ENCODE assay signal across 8 cellular contexts in genomic region chr7:93117327-93117726, GRCh38. TPM values are rescaled to one million over a fixed set of nuclear protein-coding genes. Genes with fewer than 3 reads are reported as not detected.
A peak's percentile ranks its signal among the peaks of the same experiment; 100 is the strongest.
DNase-seq lines count a peak whose midpoint lies in the region; FAIRE-seq and TF ChIP-seq lines count a peak whose summit lies in the region.

No MANE protein-coding gene starts in this region.

- H3K9me3 Mint-ChIP-seq in Calu3 (ENCODE audit: low read depth, unreplicated experiment): peaks cover 5% of the 10 kb centered on the region

- H3K4me1 ChIP-seq in KMS-11 (ENCODE audit: low read depth, poor library complexity, severe bottlenecking) (peaks cover 35% of the 10 kb centered on the region), osteoblast (ENCODE audit: insufficient read depth, low read length) (peaks cover 27% of the 10 kb centered on the region)

- CTCF ChIA-PET in Calu3 (lab: Charles Lee): interaction anchor here (1.1 to 1.7 kb wide), 4 partner anchors 13 to 114 kb away, joined by 3 to 8 read pairs (median 3); no protein-coding TSS in a partner anchor

- intact Hi-C loops in Calu3 (cut with micrococcal nuclease; ENCODE audit: unreplicated experiment): no loop called here

- peak overlapping the region; percentile 70 for H3K27ac Mint-ChIP-seq in Calu3 (ENCODE audit: unreplicated experiment)

- TSS peak; percentile 59 for BruUV-seq in Calu3 (replicated peaks; lab: Mats Ljungman, UMichigan)

- peaks cover 12% of the 10 kb centered on the region; the same call in 1 of the 2 replicates for H3K79me2 ChIP-seq in KMS-11 (ENCODE audit: insufficient read depth, low read depth)
- H3K79me2 ChIP-seq in osteoblast (ENCODE audit: insufficient read depth, low read length): peaks cover 9% of the 10 kb centered on the region

- H3K4me3 ChIP-seq in KMS-11 (IDR thresholded peaks at IDR 0.05; ENCODE audit: insufficient read depth, low read depth, low read length) (no peak overlapping the region), cardiac fibroblast (replicated peaks in 1 of 2; ENCODE audit: low read depth in 2 of 2, low read length in 2 of 2) (peak overlapping the region; percentile 29 to 46), osteoblast (ENCODE audit: insufficient read depth, low read length) (peak overlapping the region; percentile 68)

- H3K27me3 ChIP-seq in KMS-11 (ENCODE audit: insufficient read depth, low read depth) (no peaks in the 10 kb centered on the region), osteoblast (ENCODE audit: insufficient read depth, low read length) (no peaks in the 10 kb centered on the region)

- H2AFZ ChIP-seq in KMS-11 (ENCODE audit: low read depth): peak overlapping the region; percentile 58
- H2AFZ ChIP-seq in osteoblast (ENCODE audit: low read length): no peak overlapping the region

- H3K36me3 Mint-ChIP-seq in Calu3 (ENCODE audit: insufficient read depth, unreplicated experiment): peaks cover 45% of the 10 kb centered on the region

- no peak for TF ChIP-seq CTCF in Calu3 (IDR thresholded peaks at IDR 0.05; ENCODE audit: unreplicated experiment)
- TF ChIP-seq CTCF in KMS-11 (conservative IDR thresholded peaks at IDR 0.05; ENCODE audit: low read depth, low read length): no peak
- no peak for TF ChIP-seq CTCF in cardiac fibroblast (IDR thresholded peaks at IDR 0.05; ENCODE audit: low read depth, low read length)
- no peak for TF ChIP-seq CTCF in osteoblast (IDR thresholded peaks at IDR 0.05; ENCODE audit: extremely low read depth, low read depth, low read length)
- no peak for TF ChIP-seq CTCF in D721Med (IDR thresholded peaks at IDR 0.05; ENCODE audit: insufficient read depth, missing control alignments)

- H3K27ac ChIP-seq in KMS-11: peak overlapping the region; percentile 32; the same call in 1 of the 2 replicates
- H3K27ac ChIP-seq in osteoblast (ENCODE audit: low read depth, low read length): peak overlapping the region; percentile 75

- FAIRE-seq in D721Med (lab: Jason Lieb, UNC) (no peak), RCC 7860 (lab: Jason Lieb, UNC) (no peak)

- H3K27me3 Mint-ChIP-seq in Calu3 (ENCODE audit: unreplicated experiment): no peaks in the 10 kb centered on the region

- no peaks in the 10 kb centered on the region for H3K9me3 ChIP-seq in osteoblast (ENCODE audit: low read depth, low read length)

- peak overlapping the region; percentile 75 for H3K4me3 Mint-ChIP-seq in Calu3 (ENCODE audit: low read depth, unreplicated experiment)

- H3K9ac ChIP-seq in KMS-11: peak overlapping the region; percentile 16; the same call in 1 of the 2 replicates

- H3K4me2 ChIP-seq in KMS-11: peak overlapping the region; percentile 92
- H3K4me2 ChIP-seq in osteoblast (ENCODE audit: insufficient read depth, low read length): peak overlapping the region; percentile 80

- H3K36me3 ChIP-seq in KMS-11 (ENCODE audit: insufficient read depth) (no peaks in the 10 kb centered on the region), osteoblast (ENCODE audit: insufficient read depth, low read length) (no peaks in the 10 kb centered on the region)

- peak; percentile 8 for DNase-seq in Calu3
- peak in 1 of 2 donors; percentile 18 for DNase-seq in cardiac fibroblast (ENCODE audit: low read depth in 2 of 2)
- DNase-seq in osteoblast (ENCODE audit: insufficient read length, low spot score, missing footprints): no peak
- DNase-seq in D721Med (ENCODE audit: insufficient read length, low spot score): no peak
- no peak for DNase-seq in iPS-NIHi11 (ENCODE audit: low spot score)
- DNase-seq in RCC 7860 (ENCODE audit: low spot score): no peak
- no peak for DNase-seq in middle frontal gyrus (ENCODE audit: extremely low spot score, low spot score)

- H3K4me1 Mint-ChIP-seq in Calu3 (ENCODE audit: low read depth, unreplicated experiment): peaks cover 54% of the 10 kb centered on the region

- H4K20me1 ChIP-seq in KMS-11 (ENCODE audit: insufficient read depth): no peaks in the 10 kb centered on the region
- H4K20me1 ChIP-seq in osteoblast (ENCODE audit: insufficient read depth, low read length): no peaks in the 10 kb centered on the region

RNA-seq across cellular contexts. Expression of gene SAMD9, which starts 0.5 kb away (rescaled TPM):
- 74.8 and 167 TPM in 2 replicates for total RNA-seq in Calu3 (2022)
- total RNA-seq in osteoblast: 29.3 and 30.4 TPM in 2 replicates

RNA-seq across cellular contexts. Expression of gene SAMD9L, which starts 30.9 kb away (rescaled TPM):
- total RNA-seq in Calu3 (2022) (25.9 and 60.8 TPM in 2 replicates), osteoblast (17.7 and 25.0 TPM in 2 replicates)
